In genomic region chr15:51675234-51675633, GRCh38 we compare ENCODE assay signal across 1 cellular context.
TF ChIP-seq lines count a peak whose summit lies in the region.

No MANE protein-coding gene starts in this region.

TF ChIP-seq in GM23338, 12 proteins besides CTCF, POLR2A, EP300 and RAD21 (continued from another document):
- TF ChIP-seq REST (IDR thresholded peaks at IDR 0.05; ENCODE audit: unreplicated experiment), result no peak
- TF ChIP-seq ETS1 (IDR thresholded peaks at IDR 0.05), result no peak
- TF ChIP-seq ZNF331 (CRISPR knock-in tag; IDR thresholded peaks at IDR 0.05; ENCODE audit: low read depth), result no peak
- TF ChIP-seq NANOG (IDR thresholded peaks at IDR 0.05; ENCODE audit: borderline replicate concordance), result no peak
- no peak for TF ChIP-seq POLR2AphosphoS5 (IDR thresholded peaks at IDR 0.05; ENCODE audit: low read depth)
- no peak for TF ChIP-seq JUNB (IDR thresholded peaks at IDR 0.05; ENCODE audit: unreplicated experiment)
- TF ChIP-seq ZNF462 (CRISPR knock-in tag; IDR thresholded peaks at IDR 0.05), result no peak
- no peak for TF ChIP-seq EZH2 (IDR thresholded peaks at IDR 0.05; ENCODE audit: low read depth, unreplicated experiment)
